Comparison of ENCODE assay signal across 25 cellular contexts in genomic region chr2:101881131-101881530, GRCh38.
"Had no signal": no experiment of that assay in that cellular context is flagged by ENCODE, and none has a peak within 500 bp of the region (broad histone marks: within the 10 kb centered on the region; RNA-seq: fewer than 3 reads in every experiment).

No MANE protein-coding gene starts in this region.

- H3K9me3 ChIP-seq: body of pancreas, esophagus muscularis mucosa, gastroesophageal sphincter, heart left ventricle, neutrophil, ovary, psoas muscle, tibial artery had no signal

- H3K4me3 Mint-ChIP-seq: activated CD4-positive, alpha-beta memory T cell treated with anti-CD3 and anti-CD28 coated beads, Interleukin-2, amount 10 ng/mL, durations not matched to agents 7 days and 5 days; activated CD4-positive, alpha-beta T cell treated with anti-CD3 and anti-CD28 coated beads, Interleukin-2, amount 10 ng/mL, durations not matched to agents 24 days and 14 days; activated CD8-positive, alpha-beta memory T cell treated with anti-CD3 and anti-CD28 coated beads, Interleukin-2, amount 10 ng/mL, durations not matched to agents 7 days and 5 days; activated naive CD4-positive, alpha-beta T cell treated with anti-CD3 and anti-CD28 coated beads, Interleukin-2, amount 10 ng/mL, durations not matched to agents 7 days and 5 days; memory B cell; nephron; stimulated activated naive CD8-positive, alpha-beta T cell treated with anti-CD3 and anti-CD28 coated beads, Interleukin-15, amount 100 ng/mL, for 72 hours; T-helper 17 cell had no signal

- H3K27me3 ChIP-seq: body of pancreas, esophagus muscularis mucosa, gastroesophageal sphincter, heart left ventricle, neutrophil, ovary, tibial artery had no signal

- DNase-seq: activated CD4-positive, alpha-beta memory T cell treated with anti-CD3 and anti-CD28 coated beads, Interleukin-2, amount 10 ng/mL, durations not matched to agents 7 days and 5 days; activated CD4-positive, alpha-beta T cell treated with anti-CD3 and anti-CD28 coated beads, Interleukin-2, amount 10 ng/mL, durations not matched to agents 24 days and 14 days; activated CD4-positive, CD25-positive, alpha-beta regulatory T cell; activated CD8-positive, alpha-beta memory T cell treated with anti-CD3 and anti-CD28 coated beads, Interleukin-2, amount 10 ng/mL, durations not matched to agents 7 days and 5 days; activated effector memory CD4-positive, alpha-beta T cell treated with anti-CD3 and anti-CD28 coated beads, Interleukin-2, amount 50 U/mL, for 16 hours; activated naive CD4-positive, alpha-beta T cell treated with anti-CD3 and anti-CD28 coated beads, Interleukin-2, amount 10 ng/mL, durations not matched to agents 7 days and 5 days; activated T-cell treated with anti-CD3 and anti-CD28 coated beads for 4 hours; anterior cingulate cortex; body of pancreas; effector CD4-positive, alpha-beta T cell; heart left ventricle; islet precursor cell; left cardiac atrium; ovary; psoas muscle; right cardiac atrium; stimulated activated CD4-positive, alpha-beta T cell treated with anti-CD3 and anti-CD28 coated beads, Interleukin-4, amount 100 ng/mL, for 24 hours; stimulated activated naive CD8-positive, alpha-beta T cell treated with anti-CD3 and anti-CD28 coated beads, Interleukin-15, amount 100 ng/mL, for 72 hours; T-helper 17 cell; tibial artery had no signal

- H3K36me3 ChIP-seq: ovary had no signal

- H3K27me3 Mint-ChIP-seq: activated CD4-positive, alpha-beta memory T cell treated with anti-CD3 and anti-CD28 coated beads, Interleukin-2, amount 10 ng/mL, durations not matched to agents 7 days and 5 days; activated CD4-positive, alpha-beta T cell treated with anti-CD3 and anti-CD28 coated beads, Interleukin-2, amount 10 ng/mL, durations not matched to agents 24 days and 14 days; activated CD8-positive, alpha-beta memory T cell treated with anti-CD3 and anti-CD28 coated beads, Interleukin-2, amount 10 ng/mL, durations not matched to agents 7 days and 5 days; activated naive CD4-positive, alpha-beta T cell treated with anti-CD3 and anti-CD28 coated beads, Interleukin-2, amount 10 ng/mL, durations not matched to agents 7 days and 5 days; memory B cell; stimulated activated naive CD8-positive, alpha-beta T cell treated with anti-CD3 and anti-CD28 coated beads, Interleukin-15, amount 100 ng/mL, for 72 hours; T-helper 17 cell had no signal

- H3K27ac Mint-ChIP-seq: activated CD4-positive, alpha-beta memory T cell treated with anti-CD3 and anti-CD28 coated beads, Interleukin-2, amount 10 ng/mL, durations not matched to agents 7 days and 5 days; activated CD4-positive, alpha-beta T cell treated with anti-CD3 and anti-CD28 coated beads, Interleukin-2, amount 10 ng/mL, durations not matched to agents 24 days and 14 days; activated CD8-positive, alpha-beta memory T cell treated with anti-CD3 and anti-CD28 coated beads, Interleukin-2, amount 10 ng/mL, durations not matched to agents 7 days and 5 days; activated naive CD4-positive, alpha-beta T cell treated with anti-CD3 and anti-CD28 coated beads, Interleukin-2, amount 10 ng/mL, durations not matched to agents 7 days and 5 days; stimulated activated naive CD8-positive, alpha-beta T cell treated with anti-CD3 and anti-CD28 coated beads, Interleukin-15, amount 100 ng/mL, for 72 hours; T-helper 17 cell had no signal

- H3K9me3 Mint-ChIP-seq: activated CD4-positive, alpha-beta memory T cell treated with anti-CD3 and anti-CD28 coated beads, Interleukin-2, amount 10 ng/mL, durations not matched to agents 7 days and 5 days; activated CD4-positive, alpha-beta T cell treated with anti-CD3 and anti-CD28 coated beads, Interleukin-2, amount 10 ng/mL, durations not matched to agents 24 days and 14 days; activated naive CD4-positive, alpha-beta T cell treated with anti-CD3 and anti-CD28 coated beads, Interleukin-2, amount 10 ng/mL, durations not matched to agents 7 days and 5 days; memory B cell; nephron; stimulated activated naive CD8-positive, alpha-beta T cell treated with anti-CD3 and anti-CD28 coated beads, Interleukin-15, amount 100 ng/mL, for 72 hours had no signal

- H3K4me1 Mint-ChIP-seq: activated CD4-positive, alpha-beta memory T cell treated with anti-CD3 and anti-CD28 coated beads, Interleukin-2, amount 10 ng/mL, durations not matched to agents 7 days and 5 days; activated naive CD4-positive, alpha-beta T cell treated with anti-CD3 and anti-CD28 coated beads, Interleukin-2, amount 10 ng/mL, durations not matched to agents 7 days and 5 days; stimulated activated naive CD8-positive, alpha-beta T cell treated with anti-CD3 and anti-CD28 coated beads, Interleukin-15, amount 100 ng/mL, for 72 hours had no signal

- H3K27ac ChIP-seq: body of pancreas, esophagus muscularis mucosa, gastroesophageal sphincter, heart left ventricle, neutrophil, ovary, psoas muscle, tibial artery had no signal

- H3K4me3 ChIP-seq: body of pancreas, esophagus muscularis mucosa, gastroesophageal sphincter, heart left ventricle, ovary, psoas muscle, tibial artery had no signal

- H3K4me1 ChIP-seq: body of pancreas, gastroesophageal sphincter had no signal

- ATAC-seq: activated CD8-positive, alpha-beta memory T cell treated with anti-CD3 and anti-CD28 coated beads, Interleukin-2, amount 10 ng/mL, durations not matched to agents 7 days and 5 days; body of pancreas; gastroesophageal sphincter; heart left ventricle; left cardiac atrium; psoas muscle; right cardiac atrium; stimulated activated naive CD8-positive, alpha-beta T cell treated with anti-CD3 and anti-CD28 coated beads, Interleukin-15, amount 100 ng/mL, for 72 hours; T-helper 17 cell had no signal
